Comparison of ENCODE assay signal across 40 cellular contexts in the genomic region with DNA sequence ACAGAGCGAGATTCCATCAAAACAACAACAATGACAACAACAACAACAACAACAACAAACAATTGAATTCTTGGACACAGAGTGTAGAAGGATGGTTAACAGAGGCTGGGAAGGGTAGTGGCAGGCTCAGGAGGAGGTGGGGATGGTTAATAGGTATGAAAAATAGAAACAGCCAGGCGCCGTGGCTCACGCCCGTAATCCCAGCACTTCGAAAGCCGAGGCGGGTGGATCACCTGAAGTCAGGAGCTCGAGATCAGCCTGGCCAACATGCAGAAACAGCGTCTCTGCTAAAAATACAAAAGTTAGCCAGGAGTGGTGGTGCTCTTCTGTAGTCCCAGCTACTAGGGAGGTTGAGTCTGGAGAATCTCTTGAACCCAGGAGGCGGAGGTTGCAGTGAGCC.
"Had no signal": no experiment of that assay in that cellular context is flagged by ENCODE, and none has a peak within 500 bp of the region (broad histone marks: within the 10 kb centered on the region; RNA-seq: fewer than 3 reads in every experiment).

No MANE protein-coding gene starts in this region.

- H3K36me3 Mint-ChIP-seq: activated naive CD4-positive, alpha-beta T cell treated with anti-CD3 and anti-CD28 coated beads, Interleukin-2, amount 10 ng/mL, durations not matched to agents 7 days and 5 days; activated naive CD4-positive, alpha-beta T cell treated with anti-CD3 and anti-CD28 coated beads, Interleukin-2, amount 50 U/mL, for 24 hours; activated naive CD4-positive, alpha-beta T cell treated with anti-CD3 and anti-CD28 coated beads, Interleukin-2, amount 50 U/mL, for 72 hours; activated naive CD8-positive, alpha-beta T cell; activated naive CD8-positive, alpha-beta T cell treated with anti-CD3 and anti-CD28 coated beads for 36 hours; activated naive CD8-positive, alpha-beta T cell treated with anti-CD3 and anti-CD28 coated beads, Interleukin-2, amount 10 ng/mL, durations not matched to agents 7 days and 5 days; brain had no signal

- DNase-seq: activated effector memory CD4-positive, alpha-beta T cell treated with anti-CD3 and anti-CD28 coated beads, Interleukin-2, amount 50 U/mL, for 16 hours; activated effector memory CD4-positive, alpha-beta T cell treated with Interleukin-2 at 50 U/mL for 16 hours; activated gamma-delta T cell; activated gamma-delta T cell treated with Interleukin-2 at 50 U/mL for 16 hours; activated naive CD4-positive, alpha-beta T cell; activated naive CD4-positive, alpha-beta T cell treated with anti-CD3 and anti-CD28 coated beads for 36 hours; activated naive CD4-positive, alpha-beta T cell treated with anti-CD3 and anti-CD28 coated beads, Interleukin-2, amount 10 ng/mL, durations not matched to agents 7 days and 5 days; activated naive CD4-positive, alpha-beta T cell treated with anti-CD3 and anti-CD28 coated beads, Interleukin-2, amount 50 U/mL, for 16 hours; activated naive CD4-positive, alpha-beta T cell treated with Interleukin-2 at 50 U/mL for 16 hours; activated naive CD8-positive, alpha-beta T cell treated with anti-CD3 and anti-CD28 coated beads for 36 hours; activated naive CD8-positive, alpha-beta T cell treated with anti-CD3 and anti-CD28 coated beads, Interleukin-2, amount 10 ng/mL, durations not matched to agents 7 days and 5 days; activated naive CD8-positive, alpha-beta T cell treated with anti-CD3 and anti-CD28 coated beads, Interleukin-2, amount 50 U/mL, for 24 hours; activated T-cell treated with anti-CD3 and anti-CD28 coated beads, Interleukin-2, amount 50 U/mL, for 1 hour; activated T-cell treated with anti-CD3 and anti-CD28 coated beads, Interleukin-2, amount 50 U/mL, for 24 hours; activated T-cell treated with anti-CD3 and anti-CD28 coated beads, Interleukin-2, amount 50 U/mL, for 4 hours; activated T-cell treated with anti-CD3 and anti-CD28 coated beads, Interleukin-2, amount 50 U/mL, for 48 hours; activated T-cell treated with anti-CD3 and anti-CD28 coated beads, Interleukin-2, amount 50 U/mL, for 72 hours; adrenal gland; amniotic stem cell; amygdala; anterior cingulate cortex; aorta; body of pancreas; brain microvascular endothelial cell; caudate nucleus; central memory CD4-positive, alpha-beta T cell; cerebellar nuclear complex had no signal

- H3K9me3 Mint-ChIP-seq: activated naive CD4-positive, alpha-beta T cell treated with anti-CD3 and anti-CD28 coated beads for 36 hours; activated naive CD4-positive, alpha-beta T cell treated with anti-CD3 and anti-CD28 coated beads, Interleukin-2, amount 10 ng/mL, durations not matched to agents 7 days and 5 days; activated naive CD4-positive, alpha-beta T cell treated with anti-CD3 and anti-CD28 coated beads, Interleukin-2, amount 50 U/mL, for 24 hours; activated naive CD4-positive, alpha-beta T cell treated with anti-CD3 and anti-CD28 coated beads, Interleukin-2, amount 50 U/mL, for 72 hours; activated naive CD8-positive, alpha-beta T cell treated with anti-CD3 and anti-CD28 coated beads for 36 hours; activated naive CD8-positive, alpha-beta T cell treated with anti-CD3 and anti-CD28 coated beads, Interleukin-2, amount 10 ng/mL, durations not matched to agents 7 days and 5 days; activated naive CD8-positive, alpha-beta T cell treated with anti-CD3 and anti-CD28 coated beads, Interleukin-2, amount 50 U/mL, for 24 hours; activated T-cell treated with anti-CD3 and anti-CD28 coated beads, Interleukin-2, amount 50 U/mL, for 24 hours; activated T-cell treated with anti-CD3 and anti-CD28 coated beads, Interleukin-2, amount 50 U/mL, for 4 hours; activated T-helper 1 cell treated with anti-CD3 and anti-CD28 coated beads, Interleukin-12 subunit alpha, Interleukin-12 subunit beta, Interleukin-2, Interleukin-4 antibody, amounts not matched to agents 30 ng/mL and 10 ng/mL and 1 ng/mL, durations not matched to agents 14 hours and 24 hours and 36 hours; activated T-helper 17 cell treated with anti-CD3 and anti-CD28 coated beads, Interleukin-2, amount 50 U/mL, for 72 hours; activated T-helper 2 cell treated with anti-CD3 and anti-CD28 coated beads, Interferon-gamma antibody, Interleukin-2, Interleukin-4, amounts not matched to agents 10 μg/mL and 5 μg/mL and 100 μg/mL, durations not matched to agents 14 hours and 24 hours and 36 hours; brain; central memory CD8-positive, alpha-beta T cell had no signal

- H3K36me3 ChIP-seq: adrenal gland, ascending aorta, brain microvascular endothelial cell, breast epithelium, cardiac muscle cell had no signal

- H3K27me3 Mint-ChIP-seq: activated naive CD4-positive, alpha-beta T cell treated with anti-CD3 and anti-CD28 coated beads, Interleukin-2, amount 10 ng/mL, durations not matched to agents 7 days and 5 days; activated naive CD8-positive, alpha-beta T cell treated with anti-CD3 and anti-CD28 coated beads, Interleukin-2, amount 10 ng/mL, durations not matched to agents 7 days and 5 days; activated T-cell treated with anti-CD3 and anti-CD28 coated beads, Interleukin-2, amount 50 U/mL, for 24 hours; central memory CD8-positive, alpha-beta T cell had no signal

- H3K27me3 ChIP-seq: adrenal gland, ascending aorta, body of pancreas, brain microvascular endothelial cell, breast epithelium, cardiac muscle cell had no signal

- H3K9me3 ChIP-seq: adrenal gland, ascending aorta, body of pancreas, breast epithelium had no signal

- ATAC-seq: activated naive CD4-positive, alpha-beta T cell treated with anti-CD3 and anti-CD28 coated beads, Interleukin-2, amount 50 U/mL, for 72 hours; activated naive CD8-positive, alpha-beta T cell treated with anti-CD3 and anti-CD28 coated beads, Interleukin-2, amount 50 U/mL, for 24 hours; activated T-cell treated with anti-CD3 and anti-CD28 coated beads, Interleukin-2, amount 50 U/mL, for 4 hours; activated T-cell treated with anti-CD3 and anti-CD28 coated beads, Interleukin-2, amount 50 U/mL, for 72 hours; activated T-helper 17 cell treated with anti-CD3 and anti-CD28 coated beads, Interleukin-2, amount 50 U/mL, for 72 hours; body of pancreas had no signal

- H3K4me1 Mint-ChIP-seq: activated naive CD4-positive, alpha-beta T cell treated with anti-CD3 and anti-CD28 coated beads, Interleukin-2, amount 10 ng/mL, durations not matched to agents 7 days and 5 days; activated naive CD4-positive, alpha-beta T cell treated with anti-CD3 and anti-CD28 coated beads, Interleukin-2, amount 50 U/mL, for 24 hours; activated naive CD8-positive, alpha-beta T cell treated with anti-CD3 and anti-CD28 coated beads for 36 hours; activated naive CD8-positive, alpha-beta T cell treated with anti-CD3 and anti-CD28 coated beads, Interleukin-2, amount 10 ng/mL, durations not matched to agents 7 days and 5 days; activated naive CD8-positive, alpha-beta T cell treated with anti-CD3 and anti-CD28 coated beads, Interleukin-2, amount 50 U/mL, for 24 hours; activated T-helper 17 cell treated with anti-CD3 and anti-CD28 coated beads, Interleukin-2, amount 50 U/mL, for 72 hours; central memory CD8-positive, alpha-beta T cell had no signal

- FAIRE-seq: astrocyte, bronchial epithelial cell had no signal

- H3K27ac ChIP-seq: adrenal gland, ascending aorta, body of pancreas, brain microvascular endothelial cell, breast epithelium, cardiac muscle cell had no signal

- H3K4me3 ChIP-seq: adrenal gland, ascending aorta, body of pancreas, breast epithelium, cardiac muscle cell had no signal

- H3K27ac Mint-ChIP-seq: activated naive CD4-positive, alpha-beta T cell treated with anti-CD3 and anti-CD28 coated beads for 36 hours; activated naive CD4-positive, alpha-beta T cell treated with anti-CD3 and anti-CD28 coated beads, Interleukin-2, amount 10 ng/mL, durations not matched to agents 7 days and 5 days; activated naive CD4-positive, alpha-beta T cell treated with anti-CD3 and anti-CD28 coated beads, Interleukin-2, amount 50 U/mL, for 24 hours; activated naive CD4-positive, alpha-beta T cell treated with anti-CD3 and anti-CD28 coated beads, Interleukin-2, amount 50 U/mL, for 72 hours; activated naive CD8-positive, alpha-beta T cell; activated naive CD8-positive, alpha-beta T cell treated with anti-CD3 and anti-CD28 coated beads for 36 hours; activated naive CD8-positive, alpha-beta T cell treated with anti-CD3 and anti-CD28 coated beads, Interleukin-2, amount 10 ng/mL, durations not matched to agents 7 days and 5 days; activated naive CD8-positive, alpha-beta T cell treated with anti-CD3 and anti-CD28 coated beads, Interleukin-2, amount 50 U/mL, for 24 hours; activated T-cell treated with anti-CD3 and anti-CD28 coated beads, Interleukin-2, amount 50 U/mL, for 24 hours; activated T-cell treated with anti-CD3 and anti-CD28 coated beads, Interleukin-2, amount 50 U/mL, for 72 hours; activated T-helper 1 cell treated with anti-CD3 and anti-CD28 coated beads, Interleukin-12 subunit alpha, Interleukin-12 subunit beta, Interleukin-2, Interleukin-4 antibody, amounts not matched to agents 30 ng/mL and 10 ng/mL and 1 ng/mL, durations not matched to agents 14 hours and 24 hours and 36 hours; activated T-helper 17 cell treated with anti-CD3 and anti-CD28 coated beads, Interleukin-2, amount 50 U/mL, for 72 hours; activated T-helper 2 cell treated with anti-CD3 and anti-CD28 coated beads, Interferon-gamma antibody, Interleukin-2, Interleukin-4, amounts not matched to agents 10 μg/mL and 5 μg/mL and 100 μg/mL, durations not matched to agents 14 hours and 24 hours and 36 hours; brain had no signal

- H3K4me3 Mint-ChIP-seq: activated naive CD4-positive, alpha-beta T cell treated with anti-CD3 and anti-CD28 coated beads for 36 hours; activated naive CD4-positive, alpha-beta T cell treated with anti-CD3 and anti-CD28 coated beads, Interleukin-2, amount 10 ng/mL, durations not matched to agents 7 days and 5 days; activated naive CD4-positive, alpha-beta T cell treated with anti-CD3 and anti-CD28 coated beads, Interleukin-2, amount 50 U/mL, for 24 hours; activated naive CD8-positive, alpha-beta T cell; activated naive CD8-positive, alpha-beta T cell treated with anti-CD3 and anti-CD28 coated beads for 36 hours; activated naive CD8-positive, alpha-beta T cell treated with anti-CD3 and anti-CD28 coated beads, Interleukin-2, amount 10 ng/mL, durations not matched to agents 7 days and 5 days; activated naive CD8-positive, alpha-beta T cell treated with anti-CD3 and anti-CD28 coated beads, Interleukin-2, amount 50 U/mL, for 24 hours; activated T-cell treated with anti-CD3 and anti-CD28 coated beads, Interleukin-2, amount 50 U/mL, for 24 hours; activated T-cell treated with anti-CD3 and anti-CD28 coated beads, Interleukin-2, amount 50 U/mL, for 4 hours; activated T-cell treated with anti-CD3 and anti-CD28 coated beads, Interleukin-2, amount 50 U/mL, for 72 hours; activated T-helper 1 cell treated with anti-CD3 and anti-CD28 coated beads, Interleukin-12 subunit alpha, Interleukin-12 subunit beta, Interleukin-2, Interleukin-4 antibody, amounts not matched to agents 30 ng/mL and 10 ng/mL and 1 ng/mL, durations not matched to agents 14 hours and 24 hours and 36 hours; activated T-helper 17 cell treated with anti-CD3 and anti-CD28 coated beads, Interleukin-2, amount 50 U/mL, for 72 hours; brain; central memory CD8-positive, alpha-beta T cell had no signal

- H3K4me1 ChIP-seq: adrenal gland, ascending aorta, breast epithelium had no signal
